Comparison of ENCODE assay signal across 8 cellular contexts in genomic region chr1:171188388-171189266, GRCh38. TPM values are rescaled to one million over a fixed set of nuclear protein-coding genes. Genes with fewer than 3 reads are reported as not detected.
A peak's percentile ranks its signal among the peaks of the same experiment; 100 is the strongest.
DNase-seq lines count a peak whose midpoint lies in the region; ATAC-seq and TF ChIP-seq lines count a peak whose summit lies in the region.

No MANE protein-coding gene starts in this region.

- peaks cover 7% of the 10 kb centered on the region for H3K27me3 Mint-ChIP-seq in activated CD8-positive, alpha-beta T cell treated with anti-CD3 and anti-CD28 coated beads, Interleukin-2, amount 10 ng/mL, durations not matched to agents 7 days and 5 days (ENCODE audit: low read depth)

- no peaks in the 10 kb centered on the region for H3K9me3 ChIP-seq in AG04450 (ENCODE audit: control insufficient read depth, insufficient read depth, low read length)

- H3K4me1 Mint-ChIP-seq in activated CD8-positive, alpha-beta T cell treated with anti-CD3 and anti-CD28 coated beads, Interleukin-2, amount 10 ng/mL, durations not matched to agents 7 days and 5 days (ENCODE audit: low read depth): no peaks in the 10 kb centered on the region

- no peak overlapping the region for H3K4me3 Mint-ChIP-seq in activated CD8-positive, alpha-beta T cell treated with anti-CD3 and anti-CD28 coated beads, Interleukin-2, amount 10 ng/mL, durations not matched to agents 7 days and 5 days

- no peak overlapping the region for H3K27ac Mint-ChIP-seq in activated CD8-positive, alpha-beta T cell treated with anti-CD3 and anti-CD28 coated beads, Interleukin-2, amount 10 ng/mL, durations not matched to agents 7 days and 5 days

- H3K4me3 ChIP-seq in AG04450 (ENCODE audit: low read depth, low read length): no peak overlapping the region

- H3K27ac ChIP-seq in AG04450 (ENCODE audit: low read depth, low read length) (no peak overlapping the region), foreskin keratinocyte (no peak overlapping the region)

- no peaks in the 10 kb centered on the region for H3K9me3 Mint-ChIP-seq in activated CD8-positive, alpha-beta T cell treated with anti-CD3 and anti-CD28 coated beads, Interleukin-2, amount 10 ng/mL, durations not matched to agents 7 days and 5 days (ENCODE audit: insufficient read depth)

- POLR2A ChIA-PET in AG04450 (lab: Yijun Ruan, JAX): no interaction called here
- POLR2A ChIA-PET in activated CD8-positive, alpha-beta T cell treated with anti-CD3 and anti-CD28 coated beads, Interleukin-2, amount 10 ng/mL, durations not matched to agents 7 days and 5 days (lab: Charles Lee): no interaction called here

- TF ChIP-seq CTCF in AG04450 (IDR thresholded peaks at IDR 0.05; ENCODE audit: low read depth, low read length) (peak; percentile 77), GM12873 (IDR thresholded peaks at IDR 0.05; ENCODE audit: insufficient read depth, low read depth, low read length, missing control alignments) (peak; percentile 74), foreskin keratinocyte (conservative IDR thresholded peaks at IDR 0.05) (peak; percentile 86)

- DNase-seq in AG04450 (ENCODE audit: low read depth, low spot score) (peak; percentile 20), NCI-H446 treated with DMSO at 0.1 percent for 48 hours (lab: John Stamatoyannopoulos, UW) (peak; percentile 25), foreskin keratinocyte (peak in 1 of 2 donors; percentile 28), pons (ENCODE audit: low spot score) (peak; percentile 48), putamen (ENCODE audit: low spot score) (no peak)
- peak; percentile 53 for DNase-seq in activated CD8-positive, alpha-beta T cell treated with anti-CD3 and anti-CD28 coated beads, Interleukin-2, amount 10 ng/mL, durations not matched to agents 7 days and 5 days

- no peaks in the 10 kb centered on the region for H3K4me1 ChIP-seq in foreskin keratinocyte

- CTCF ChIA-PET in AG04450 (lab: Charles Lee): interaction anchor here (0.6 to 1.5 kb wide), 17 partner anchors 9 to 222 kb away, joined by 3 to 20 read pairs (median 6); no protein-coding TSS in a partner anchor
- CTCF ChIA-PET in activated CD8-positive, alpha-beta T cell treated with anti-CD3 and anti-CD28 coated beads, Interleukin-2, amount 10 ng/mL, durations not matched to agents 7 days and 5 days (lab: Charles Lee): interaction anchor here (0.9 kb wide), 1 partner anchor 125 kb away, joined by 4 read pairs; the partner anchor contains the start of gene FMO4

- ATAC-seq in HG02981 (IDR thresholded peaks at IDR 0.05; ENCODE audit: unreplicated experiment): peak; percentile 81
- no peak for ATAC-seq in activated CD8-positive, alpha-beta T cell treated with anti-CD3 and anti-CD28 coated beads, Interleukin-2, amount 10 ng/mL, durations not matched to agents 7 days and 5 days
- peak; percentile 84 for ATAC-seq in foreskin keratinocyte

- H3K36me3 Mint-ChIP-seq in activated CD8-positive, alpha-beta T cell treated with anti-CD3 and anti-CD28 coated beads, Interleukin-2, amount 10 ng/mL, durations not matched to agents 7 days and 5 days (ENCODE audit: low read depth): no peaks in the 10 kb centered on the region

- no peaks in the 10 kb centered on the region for H3K27me3 ChIP-seq in AG04450 (ENCODE audit: control insufficient read depth, insufficient read depth, low read length)
- H3K27me3 ChIP-seq in foreskin keratinocyte: no peaks in the 10 kb centered on the region

RNA-seq across cellular contexts. Expression of gene FMO2, which starts 3.5 kb away (rescaled TPM):
- polyA plus RNA-seq in AG04450 (2011; rRNA removed) (2.0 and 2.6 TPM in 2 replicates), foreskin keratinocyte (not detected in 2 replicates)
- polyA minus RNA-seq in AG04450 (2011; rRNA and poly(A)+ RNA removed): 2.1 and 2.3 TPM in 2 replicates
- total RNA-seq in activated CD8-positive, alpha-beta T cell treated with anti-CD3 and anti-CD28 coated beads, Interleukin-2, amount 10 ng/mL, durations not matched to agents 7 days and 5 days: not detected
- total RNA-seq in foreskin keratinocyte: not detected in 2 replicates

RNA-seq across cellular contexts. Expression of gene FMO1, which starts 59.7 kb away (rescaled TPM):
- not detected in 2 replicates for polyA plus RNA-seq in AG04450 (2011; rRNA removed)
- not detected in 2 replicates for polyA minus RNA-seq in AG04450 (2011; rRNA and poly(A)+ RNA removed)
- total RNA-seq in activated CD8-positive, alpha-beta T cell treated with anti-CD3 and anti-CD28 coated beads, Interleukin-2, amount 10 ng/mL, durations not matched to agents 7 days and 5 days: not detected
- total RNA-seq in foreskin keratinocyte: not detected in 2 replicates
- not detected in 2 replicates for polyA plus RNA-seq in foreskin keratinocyte
